In the genomic region with DNA sequence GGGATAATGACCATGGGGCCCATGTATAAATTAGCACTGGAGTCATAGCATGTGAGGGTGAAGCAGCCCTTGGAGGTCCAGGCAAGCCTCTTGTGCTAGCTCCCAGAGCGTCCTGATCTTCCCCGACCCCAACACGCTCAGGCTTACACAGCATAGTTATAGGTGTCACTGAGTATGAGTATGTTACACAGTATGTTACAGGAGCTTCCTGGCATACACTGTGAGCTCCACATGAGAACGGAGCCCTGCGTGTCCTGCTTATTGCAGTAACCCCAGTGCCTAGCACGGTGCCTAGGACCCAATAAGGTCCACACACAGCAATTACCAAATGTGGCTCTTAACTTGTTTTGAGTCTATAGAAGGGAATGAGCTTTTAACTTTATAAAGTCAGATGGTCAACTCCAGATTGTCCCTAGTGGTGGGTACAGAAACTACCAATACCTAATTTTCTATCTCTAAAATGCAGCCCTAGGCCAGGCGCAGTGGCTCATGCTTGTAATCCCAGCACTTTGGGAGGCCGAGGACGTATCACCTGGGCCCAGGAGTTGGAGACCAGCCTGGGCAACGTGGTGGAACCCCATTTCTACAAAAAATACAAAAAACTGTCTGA, we compare ENCODE assay signal across 9 cellular contexts.
DNase-seq lines count a peak whose midpoint lies in the region; ATAC-seq and TF ChIP-seq lines count a peak whose summit lies in the region.
"Had no signal": no experiment of that assay in that cellular context is flagged by ENCODE, and none has a peak within 500 bp of the region (broad histone marks: within the 10 kb centered on the region; RNA-seq: fewer than 3 reads in every experiment).

No MANE protein-coding gene starts in this region.

- H3K27me3 Mint-ChIP-seq in brain: peaks cover 6% of the 10 kb centered on the region
- H3K27me3 Mint-ChIP-seq in activated T-helper 17 cell treated with anti-CD3 and anti-CD28 coated beads, Interleukin-2, amount 50 U/mL, for 72 hours: peaks cover 3% of the 10 kb centered on the region
- H3K27me3 Mint-ChIP-seq: activated naive CD8-positive, alpha-beta T cell had no signal

- no peaks in the 10 kb centered on the region for H3K36me3 ChIP-seq in parathyroid adenoma (ENCODE audit: control insufficient read depth, insufficient read depth, low read length)

- H3K9ac ChIP-seq in parathyroid adenoma: no peak overlapping the region

- H2AFZ ChIP-seq in parathyroid adenoma: no peak overlapping the region

- no peaks in the 10 kb centered on the region for H3K27me3 ChIP-seq in parathyroid adenoma (ENCODE audit: control insufficient read depth, insufficient read depth, low read length)

- H3K4me3 Mint-ChIP-seq in brain: no peak overlapping the region
- no peak overlapping the region for H3K4me3 Mint-ChIP-seq in activated T-helper 17 cell treated with anti-CD3 and anti-CD28 coated beads, Interleukin-2, amount 50 U/mL, for 72 hours
- H3K4me3 Mint-ChIP-seq: activated naive CD8-positive, alpha-beta T cell had no signal

- no peaks in the 10 kb centered on the region for H3K36me3 Mint-ChIP-seq in brain
- H3K36me3 Mint-ChIP-seq in activated T-helper 17 cell treated with anti-CD3 and anti-CD28 coated beads, Interleukin-2, amount 50 U/mL, for 72 hours (ENCODE audit: low read depth): no peaks in the 10 kb centered on the region
- H3K36me3 Mint-ChIP-seq: activated naive CD8-positive, alpha-beta T cell had no signal

- ATAC-seq in Right ventricle myocardium superior (ENCODE audit: poor library complexity) (peak; percentile 56), Right ventricle myocardium inferior (no peak), HG03469 (IDR thresholded peaks at IDR 0.05; ENCODE audit: unreplicated experiment) (peak; percentile 61), HG02588 (IDR thresholded peaks at IDR 0.05; ENCODE audit: unreplicated experiment) (no peak)
- ATAC-seq in activated T-helper 17 cell treated with anti-CD3 and anti-CD28 coated beads, Interleukin-2, amount 50 U/mL, for 72 hours (replicated peaks): no peak

- no peak overlapping the region for H3K4me2 ChIP-seq in parathyroid adenoma (ENCODE audit: low read length)

- no peaks in the 10 kb centered on the region for H3K4me1 Mint-ChIP-seq in brain
- no peaks in the 10 kb centered on the region for H3K4me1 Mint-ChIP-seq in activated T-helper 17 cell treated with anti-CD3 and anti-CD28 coated beads, Interleukin-2, amount 50 U/mL, for 72 hours

- H3K9me3 ChIP-seq in parathyroid adenoma (ENCODE audit: control insufficient read depth, low read length): no peaks in the 10 kb centered on the region

- TF ChIP-seq CTCF in brain (conservative IDR thresholded peaks at IDR 0.05) (peak; percentile 27 to 64), parathyroid adenoma (IDR thresholded peaks at IDR 0.05) (peak; percentile 26)

- H3K4me1 ChIP-seq in parathyroid adenoma: no peaks in the 10 kb centered on the region

- no peaks in the 10 kb centered on the region for H3K9me3 Mint-ChIP-seq in brain
- H3K9me3 Mint-ChIP-seq in activated T-helper 17 cell treated with anti-CD3 and anti-CD28 coated beads, Interleukin-2, amount 50 U/mL, for 72 hours: no peaks in the 10 kb centered on the region

- no peak overlapping the region for H3K27ac ChIP-seq in parathyroid adenoma

- H3K27ac Mint-ChIP-seq in brain: peak overlapping the region in 1 of 5 experiments; percentile 71
- H3K27ac Mint-ChIP-seq in activated T-helper 17 cell treated with anti-CD3 and anti-CD28 coated beads, Interleukin-2, amount 50 U/mL, for 72 hours: no peak overlapping the region
- H3K27ac Mint-ChIP-seq: activated naive CD8-positive, alpha-beta T cell had no signal

- no peak overlapping the region for H3K4me3 ChIP-seq in parathyroid adenoma (ENCODE audit: low read depth, low read length)

- DNase-seq in Right ventricle myocardium superior: no peak
- no peak for DNase-seq in Right ventricle myocardium inferior (ENCODE audit: missing footprints)
- no peak for DNase-seq in hypothalamus (lab: John Stamatoyannopoulos, UW)

- intact Hi-C loops in Right ventricle myocardium superior (cut with DNase I) (loop anchor here (10.0 kb wide), 1 partner anchor 206 kb away; a partner anchor contains a TSS), Right ventricle myocardium inferior (cut with DNase I) (loop anchor here (5.0 kb wide), 1 partner anchor 104 kb away; a partner anchor contains a TSS)

- H3K79me2 ChIP-seq in parathyroid adenoma: no peaks in the 10 kb centered on the region

Comparison
In these comparisons a context has a peak if more than half of its experiments do, and no peak if none do; other contexts are left out.
1. ATAC-seq: peak in Right ventricle myocardium superior (single experiment) and HG03469 (single experiment); none in Right ventricle myocardium inferior (single experiment), activated T-helper 17 cell treated with anti-CD3 and anti-CD28 coated beads, Interleukin-2, amount 50 U/mL, for 72 hours (single experiment) and HG02588 (single experiment).